In genomic region chr14:76909266-76909665, GRCh38 we compare ENCODE assay signal across 1 cellular context.
TF ChIP-seq lines count a peak whose summit lies in the region.

No MANE protein-coding gene starts in this region.

TF ChIP-seq in HEK293, 187 proteins besides CTCF, POLR2A, EP300 and RAD21 (continued from another document):
- TF ChIP-seq ZSCAN23 (tag by site-specific recombination; IDR thresholded peaks at IDR 0.05) (no peak), SP7 (tag by site-specific recombination; IDR thresholded peaks at IDR 0.05) (no peak), ZNF549 (tag by site-specific recombination; IDR thresholded peaks at IDR 0.05) (no peak), ZNF629 (tag by site-specific recombination; IDR thresholded peaks at IDR 0.05) (peak; percentile 35; the same call in 1 of the 2 replicates), PBX3 (CRISPR knock-in tag; IDR thresholded peaks at IDR 0.05) (no peak)
